ENCODE assay signal across 17 cellular contexts in genomic region chr3:12960497-12960896, GRCh38.
DNase-seq lines count a peak whose midpoint lies in the region; TF ChIP-seq lines count a peak whose summit lies in the region.
"Had no signal": no experiment of that assay in that cellular context is flagged by ENCODE, and none has a peak within 500 bp of the region (broad histone marks: within the 10 kb centered on the region; RNA-seq: fewer than 3 reads in every experiment).

No MANE protein-coding gene starts in this region.

- TF ChIP-seq EP300 in stomach (IDR thresholded peaks at IDR 0.05), result no peak

- no peak for TF ChIP-seq POLR2A in stomach (IDR thresholded peaks at IDR 0.05)

- H3K27me3 ChIP-seq in stomach, result no peaks in the 10 kb centered on the region
- H3K27me3 ChIP-seq: foreskin keratinocyte had no signal

- H3K27ac ChIP-seq in VCaP (0 out of 2 replicates have a peak overlapping the region, but pooled peaks have one; percentile 99), stomach (peak overlapping the region in 3 of 5 donors; percentile 9 to 35 (median 13))
- H3K27ac ChIP-seq: A549, foreskin keratinocyte, KMS-11 had no signal

- TF ChIP-seq CTCF in VCaP (conservative IDR thresholded peaks at IDR 0.05), result no peak
- no peak for TF ChIP-seq CTCF in stomach (IDR thresholded peaks at IDR 0.05)

- H3K36me3 ChIP-seq in stomach, result no peaks in the 10 kb centered on the region

- H3K9me3 Mint-ChIP-seq in activated naive CD8-positive, alpha-beta T cell (ENCODE audit: low read depth), result no peaks in the 10 kb centered on the region
- H3K9me3 Mint-ChIP-seq in activated naive CD8-positive, alpha-beta T cell treated with anti-CD3 and anti-CD28 coated beads for 36 hours, result no peaks in the 10 kb centered on the region
- no peaks in the 10 kb centered on the region for H3K9me3 Mint-ChIP-seq in immature natural killer cell

- peaks cover 3% of the 10 kb centered on the region for H3K36me3 Mint-ChIP-seq in activated naive CD8-positive, alpha-beta T cell
- H3K36me3 Mint-ChIP-seq in activated naive CD8-positive, alpha-beta T cell treated with anti-CD3 and anti-CD28 coated beads for 36 hours, result no peaks in the 10 kb centered on the region
- peaks cover 0 to 10% (median 6%) of the 10 kb centered on the region in 3 donors for H3K36me3 Mint-ChIP-seq in immature natural killer cell

- DNase-seq in activated naive CD8-positive, alpha-beta T cell treated with anti-CD3 and anti-CD28 coated beads for 36 hours, result no peak
- DNase-seq in immature natural killer cell, result no peak
- no peak for DNase-seq in stomach
- no peak for DNase-seq in NAMALWA (ENCODE audit: low spot score)
- no peak for DNase-seq in stimulated activated CD4-positive, alpha-beta T cell treated with anti-CD3 and anti-CD28 coated beads, Interleukin-2, amount 100 ng/mL, for 24 hours
- no peak for DNase-seq in KG1 (lab: John Stamatoyannopoulos, UW)
- DNase-seq: activated CD8-positive, alpha-beta T cell treated with anti-CD3 and anti-CD28 coated beads, Interleukin-2, amount 10 ng/mL, durations not matched to agents 7 days and 5 days; CD4-positive, CD25-positive, alpha-beta regulatory T cell; DMS79; foreskin keratinocyte; NCI-H1105 treated with DMSO at 0.1 percent for 48 hours; NCI-H2171; stimulated activated naive CD4-positive, alpha-beta T cell treated with Interleukin-2 at 50 U/mL for 16 hours had no signal

- WGBS in stomach, 5 donors, result 66 to 95% (median 85%) methylated on average over 3 of the region's 3 CpGs

- H3K4me1 Mint-ChIP-seq in activated naive CD8-positive, alpha-beta T cell (ENCODE audit: low read depth), result peaks cover 81% of the 10 kb centered on the region
- peaks cover 68% of the 10 kb centered on the region for H3K4me1 Mint-ChIP-seq in activated naive CD8-positive, alpha-beta T cell treated with anti-CD3 and anti-CD28 coated beads for 36 hours
- peaks cover 95 to 99% of the 10 kb centered on the region in 2 donors for H3K4me1 Mint-ChIP-seq in immature natural killer cell

- H3K4me1 ChIP-seq in stomach, result peaks cover 76 to 100% (median 96%) of the 10 kb centered on the region in 4 donors
- H3K4me1 ChIP-seq: foreskin keratinocyte had no signal

- H3K4me3 ChIP-seq in stomach, result no peak overlapping the region
- H3K4me3 ChIP-seq: A549 had no signal

- H3K4me3 Mint-ChIP-seq in activated naive CD8-positive, alpha-beta T cell, result peak overlapping the region; percentile 54
- no peak overlapping the region for H3K4me3 Mint-ChIP-seq in activated naive CD8-positive, alpha-beta T cell treated with anti-CD3 and anti-CD28 coated beads for 36 hours
- peak overlapping the region in 3 of 5 donors; percentile 40 to 44 (median 40) for H3K4me3 Mint-ChIP-seq in immature natural killer cell
- H3K4me3 Mint-ChIP-seq: activated CD8-positive, alpha-beta T cell treated with anti-CD3 and anti-CD28 coated beads, Interleukin-2, amount 10 ng/mL, durations not matched to agents 7 days and 5 days had no signal

- no peaks in the 10 kb centered on the region for H3K9me3 ChIP-seq in stomach
- H3K9me3 ChIP-seq: A549 had no signal

- intact Hi-C loops in stomach (cut with DNase I; ENCODE audit: low total_unique reads), result no loop called here

- no peaks in the 10 kb centered on the region for H3K27me3 Mint-ChIP-seq in activated naive CD8-positive, alpha-beta T cell
- no peaks in the 10 kb centered on the region for H3K27me3 Mint-ChIP-seq in activated naive CD8-positive, alpha-beta T cell treated with anti-CD3 and anti-CD28 coated beads for 36 hours
- H3K27me3 Mint-ChIP-seq in immature natural killer cell (ENCODE audit: low read depth in 3 of 3), result peaks cover 2 to 9% (median 2%) of the 10 kb centered on the region in 3 donors
- H3K27me3 Mint-ChIP-seq: CD4-positive, CD25-positive, alpha-beta regulatory T cell had no signal

- H3K27ac Mint-ChIP-seq in activated naive CD8-positive, alpha-beta T cell, result peak overlapping the region; percentile 46
- H3K27ac Mint-ChIP-seq in activated naive CD8-positive, alpha-beta T cell treated with anti-CD3 and anti-CD28 coated beads for 36 hours, result no peak overlapping the region
- H3K27ac Mint-ChIP-seq in immature natural killer cell, result peak overlapping the region in 5 of 6 donors; percentile 16 to 80 (median 63)
- H3K27ac Mint-ChIP-seq: activated CD8-positive, alpha-beta T cell treated with anti-CD3 and anti-CD28 coated beads, Interleukin-2, amount 10 ng/mL, durations not matched to agents 7 days and 5 days had no signal
